15 cellular contexts compared by ENCODE assay signal in the genomic region with DNA sequence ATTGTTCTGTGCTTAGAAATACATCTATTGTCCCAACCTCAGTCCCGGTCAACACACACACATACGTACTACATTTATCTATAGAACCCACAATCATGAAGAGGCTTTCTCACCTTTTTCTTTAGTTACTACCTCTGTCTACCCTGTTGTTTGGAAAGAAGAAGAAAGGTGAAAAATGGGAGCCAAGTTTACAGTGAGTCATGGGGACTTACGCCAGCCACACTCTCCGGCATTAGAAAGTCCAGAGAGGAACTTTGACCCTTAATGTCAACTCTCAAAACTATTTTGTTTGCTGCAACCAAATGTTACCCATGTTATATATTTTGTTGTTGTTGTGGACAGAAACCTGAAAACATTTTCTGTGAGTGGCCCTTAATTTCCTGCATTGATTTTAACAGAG.
A peak's percentile ranks its signal among the peaks of the same experiment; 100 is the strongest.
DNase-seq lines count a peak whose midpoint lies in the region; ATAC-seq, FAIRE-seq and TF ChIP-seq lines count a peak whose summit lies in the region.
"Had no signal": no experiment of that assay in that cellular context is flagged by ENCODE, and none has a peak within 500 bp of the region (broad histone marks: within the 10 kb centered on the region; RNA-seq: fewer than 3 reads in every experiment).

No MANE protein-coding gene starts in this region.

- no peak overlapping the region for H3K4me2 ChIP-seq in IMR-90 (ENCODE audit: low read depth, low read length)

- no peak overlapping the region for H3K18ac ChIP-seq in IMR-90 (ENCODE audit: low read depth, low read length)

- CTCF ChIA-PET in IMR-90 (lab: Yijun Ruan, JAX), result no interaction called here

- peaks cover 5% of the 10 kb centered on the region for H3K4me1 ChIP-seq in IMR-90 (ENCODE audit: control insufficient read depth, insufficient read depth, low read length)
- H3K4me1 ChIP-seq in adipocyte (ENCODE audit: control insufficient read depth, insufficient read depth, low read length), result peaks cover 32% of the 10 kb centered on the region
- H3K4me1 ChIP-seq in pancreas, result peaks cover 17 to 31% (median 21%) of the 10 kb centered on the region in 3 donors

- H3K79me1 ChIP-seq in IMR-90 (ENCODE audit: low read depth in 1 of 2, low read length in 2 of 2), result peaks cover 38 to 59% of the 10 kb centered on the region in 2 experiments

- no peak overlapping the region for H2BK15ac ChIP-seq in IMR-90 (ENCODE audit: low read depth, low read length)

- no peak overlapping the region for H2BK5ac ChIP-seq in IMR-90 (ENCODE audit: low read depth, low read length, poor library complexity, severe bottlenecking)

- TF ChIP-seq CTCF in IMR-90 (conservative IDR thresholded peaks at IDR 0.05; ENCODE audit: low read depth, low read length), result no peak
- no peak for TF ChIP-seq CTCF in fibroblast of villous mesenchyme (IDR thresholded peaks at IDR 0.05; ENCODE audit: insufficient read depth, low read depth, low read length)
- TF ChIP-seq CTCF in pancreas (IDR thresholded peaks at IDR 0.05), result no peak

- H2BK20ac ChIP-seq in IMR-90 (ENCODE audit: low read depth, low read length), result no peak overlapping the region

- H2AK9ac ChIP-seq in IMR-90 (replicated peaks; ENCODE audit: low read depth, low read length, poor library complexity), result no peak overlapping the region

- H3K9me3 ChIP-seq in IMR-90 (ENCODE audit: control insufficient read depth, insufficient read depth, low read length) (no peaks in the 10 kb centered on the region), adipocyte (ENCODE audit: control insufficient read depth, low read length) (no peaks in the 10 kb centered on the region), pancreas (no peaks in the 10 kb centered on the region)

- H4K20me1 ChIP-seq in IMR-90 (ENCODE audit: insufficient read depth, low read length), result peaks cover 42% of the 10 kb centered on the region; the same call in 1 of the 2 replicates

- no peak overlapping the region for H4K91ac ChIP-seq in IMR-90 (ENCODE audit: insufficient read depth, low read depth, low read length)

- H3K56ac ChIP-seq in IMR-90 (ENCODE audit: extremely low read depth, insufficient read depth, low read length), result no peak overlapping the region

- H3K4ac ChIP-seq in IMR-90 (ENCODE audit: low read depth, low read length), result no peak overlapping the region

- ATAC-seq in IMR-90 (ENCODE audit: low read depth), result no peak; the same call in 1 of the 2 replicates
- ATAC-seq in pancreas, result peak; percentile 72 to 85 (median 80)
- ATAC-seq in HG03097 (IDR thresholded peaks at IDR 0.05; ENCODE audit: low FRiP score, unreplicated experiment), result no peak
- ATAC-seq: SK-N-SH treated with all-trans-retinoic acid at 6 μM for 48 hours had no signal

- no peak overlapping the region for H3K23ac ChIP-seq in IMR-90 (ENCODE audit: low read depth, low read length)

- H3K14ac ChIP-seq in IMR-90 (replicated peaks; ENCODE audit: low read depth, low read length), result no peak overlapping the region

- H2BK120ac ChIP-seq in IMR-90 (ENCODE audit: low read depth, low read length), result no peak overlapping the region

- no peak for FAIRE-seq in pancreas (lab: Jason Lieb, UNC)
- FAIRE-seq: RCC 7860 had no signal

- H3K4me3 ChIP-seq in IMR-90 (ENCODE audit: insufficient read depth, low read depth, low read length) (no peak overlapping the region), adipocyte (ENCODE audit: low read length) (peak overlapping the region; percentile 11), fibroblast of villous mesenchyme (ENCODE audit: low read depth, low read length) (no peak overlapping the region), pancreas (no peak overlapping the region)

- dilution Hi-C loops in IMR-90 (cut with HindIII; ENCODE audit: low sequenced_read_pairs, unreplicated experiment), result no loop called here

- H3K9ac ChIP-seq in IMR-90 (ENCODE audit: low read depth, low read length) (no peak overlapping the region), adipocyte (ENCODE audit: low read length) (no peak overlapping the region)

- in situ Hi-C loops in IMR-90 (cut with MboI; ENCODE audit: low sequenced_read_pairs), result no loop called here

- H3K9me1 ChIP-seq in IMR-90 (ENCODE audit: insufficient read depth, low read length), result peaks cover 20% of the 10 kb centered on the region

- BruUV-seq in IMR-90 (replicated peaks; lab: Mats Ljungman, UMichigan), result no TSS peak

- intact Hi-C loops in IMR-90 (cut with micrococcal nuclease), result no loop called here
- intact Hi-C loops in pancreas (cut with DNase I), result no loop called here

- H3K27me3 ChIP-seq in IMR-90 (ENCODE audit: control insufficient read depth, insufficient read depth, low read length), result no peaks in the 10 kb centered on the region
- H3K27me3 ChIP-seq in adipocyte (replicated peaks; ENCODE audit: control insufficient read depth, insufficient read depth, low read length), result no peaks in the 10 kb centered on the region
- H3K27me3 ChIP-seq in pancreas, result no peaks in the 10 kb centered on the region

- H4K8ac ChIP-seq in IMR-90 (ENCODE audit: low read depth in 2 of 2, low read length in 2 of 2), result no peak overlapping the region

- H4K5ac ChIP-seq in IMR-90 (ENCODE audit: low read depth, low read length), result no peak overlapping the region

- TF ChIP-seq RAD21 in IMR-90 (IDR thresholded peaks at IDR 0.05; ENCODE audit: low read length), result no peak

- H3K36me3 ChIP-seq in IMR-90 (ENCODE audit: control insufficient read depth, insufficient read depth, low read length) (peaks cover 5% of the 10 kb centered on the region), adipocyte (ENCODE audit: control insufficient read depth, insufficient read depth, low read length, severe bottlenecking) (peaks cover 19% of the 10 kb centered on the region), pancreas (no peaks in the 10 kb centered on the region)

- H3K27ac ChIP-seq in IMR-90 (ENCODE audit: insufficient read depth, low read length) (no peak overlapping the region), pancreas (no peak overlapping the region)

- TF ChIP-seq POLR2A in IMR-90 (IDR thresholded peaks at IDR 0.05; ENCODE audit: low read depth, low read length), result no peak

- no peak overlapping the region for H2AK5ac ChIP-seq in IMR-90 (ENCODE audit: low read depth, low read length)

- POLR2A ChIA-PET in IMR-90 (lab: Charles Lee; ENCODE audit: unreplicated experiment), result no interaction called here

- WGBS in IMR-90 (ENCODE audit: extremely low coverage in 2 of 2, insufficient read length in 1 of 2), 2 experiments, result no CpG with 5 or more reads among the region's 4 CpGs
- WGBS in pancreas, 2 donors, result 71 to 78% methylated on average over 4 of the region's 4 CpGs

- peak; percentile 26 for DNase-seq in IMR-90
- DNase-seq in adipocyte (ENCODE audit: low read depth), result no peak
- peak; percentile 51 for DNase-seq in fibroblast of villous mesenchyme (ENCODE audit: low read depth)
- no peak for DNase-seq in pancreas
- no peak for DNase-seq in DMS53 (lab: John Stamatoyannopoulos, UW)
- no peak for DNase-seq in GF-D8 (lab: John Stamatoyannopoulos, UW)
- DNase-seq: CD4-positive, CD25-positive, alpha-beta regulatory T cell; GOT3; NCI-H1048; NCI-H510A treated with DMSO at 0.1 percent for 48 hours; SHP77; T-helper 1 cell had no signal

- H2AFZ ChIP-seq in IMR-90 (replicated peaks; ENCODE audit: low read length, poor library complexity), result no peak overlapping the region

TF ChIP-seq in IMR-90, 13 proteins besides CTCF, POLR2A, EP300 and RAD21:
- TF ChIP-seq FOS (IDR thresholded peaks at IDR 0.05; ENCODE audit: low read depth, low read length) (no peak), CEBPB (IDR thresholded peaks at IDR 0.05; ENCODE audit: low read depth, low read length) (no peak), MXI1 (IDR thresholded peaks at IDR 0.05; ENCODE audit: borderline replicate concordance, low read depth, low read length) (no peak), RFX5 (IDR thresholded peaks at IDR 0.05; ENCODE audit: low read depth, low read length) (no peak), MAFK (IDR thresholded peaks at IDR 0.05; ENCODE audit: low read depth, low read length) (no peak)
- TF ChIP-seq, protein P1, sequence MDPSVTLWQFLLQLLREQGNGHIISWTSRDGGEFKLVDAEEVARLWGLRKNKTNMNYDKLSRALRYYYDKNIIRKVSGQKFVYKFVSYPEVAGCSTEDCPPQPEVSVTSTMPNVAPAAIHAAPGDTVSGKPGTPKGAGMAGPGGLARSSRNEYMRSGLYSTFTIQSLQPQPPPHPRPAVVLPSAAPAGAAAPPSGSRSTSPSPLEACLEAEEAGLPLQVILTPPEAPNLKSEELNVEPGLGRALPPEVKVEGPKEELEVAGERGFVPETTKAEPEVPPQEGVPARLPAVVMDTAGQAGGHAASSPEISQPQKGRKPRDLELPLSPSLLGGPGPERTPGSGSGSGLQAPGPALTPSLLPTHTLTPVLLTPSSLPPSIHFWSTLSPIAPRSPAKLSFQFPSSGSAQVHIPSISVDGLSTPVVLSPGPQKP (IDR thresholded peaks at IDR 0.05; ENCODE audit: borderline replicate concordance, low read depth, low read length), result no peak

Comparison
In these comparisons a context has a peak if more than half of its experiments do, and no peak if none do; other contexts are left out.
1. ATAC-seq: peak in pancreas (4 of 4); none in IMR-90 (single experiment) and HG03097 (single experiment).
2. DNase-seq: peak in IMR-90 (single experiment) and fibroblast of villous mesenchyme (single experiment); none in adipocyte (single experiment), pancreas (0 of 6), DMS53 (single experiment) and GF-D8 (single experiment).